ENCODE assay signal across 9 cellular contexts in the genomic region with DNA sequence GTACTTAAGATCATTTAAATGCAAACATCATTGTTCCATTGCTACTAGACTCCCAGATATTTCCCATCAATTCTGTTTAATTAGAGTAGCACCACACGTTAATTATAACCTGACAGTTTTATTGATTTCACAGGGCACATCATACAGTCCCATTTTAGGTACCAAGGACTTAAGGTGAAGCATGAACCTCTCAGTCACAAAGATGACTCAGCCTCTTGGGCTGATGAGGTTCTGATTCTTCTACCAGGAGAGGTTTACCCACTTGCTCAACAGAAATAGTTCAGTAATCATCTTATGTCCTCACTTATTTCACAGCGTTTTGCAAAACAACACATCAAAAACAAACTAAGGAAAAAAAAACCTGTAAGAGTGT.
DNase-seq lines count a peak whose midpoint lies in the region; ATAC-seq and TF ChIP-seq lines count a peak whose summit lies in the region.
"Had no signal": no experiment of that assay in that cellular context is flagged by ENCODE, and none has a peak within 500 bp of the region (broad histone marks: within the 10 kb centered on the region; RNA-seq: fewer than 3 reads in every experiment).

No MANE protein-coding gene starts in this region.

- TF ChIP-seq POLR2A in transverse colon (IDR thresholded peaks at IDR 0.05): no peak

- H3K27me3 ChIP-seq in ascending aorta (no peaks in the 10 kb centered on the region), left lung (no peaks in the 10 kb centered on the region), transverse colon (no peaks in the 10 kb centered on the region)

- peaks cover 9% of the 10 kb centered on the region for H3K36me3 Mint-ChIP-seq in activated T-cell treated with anti-CD3 and anti-CD28 coated beads, Interleukin-2, amount 50 U/mL, for 4 hours (ENCODE audit: insufficient read depth)

- H3K27me3 Mint-ChIP-seq in activated T-cell treated with anti-CD3 and anti-CD28 coated beads, Interleukin-2, amount 50 U/mL, for 4 hours (ENCODE audit: low read depth): no peaks in the 10 kb centered on the region

- H3K36me3 ChIP-seq in ascending aorta (no peaks in the 10 kb centered on the region), left lung (no peaks in the 10 kb centered on the region), transverse colon (no peaks in the 10 kb centered on the region)

- intact Hi-C loops in ascending aorta (cut with DNase I): loop anchor here (1.0 to 2.0 kb wide), 2 partner anchors 38 to 98 kb away; no protein-coding TSS in a partner anchor
- intact Hi-C loops in left lung (cut with DNase I): no loop called here
- intact Hi-C loops in transverse colon (cut with DNase I; ENCODE audit: low total_unique reads): no loop called here
- intact Hi-C loops in head of caudate nucleus (cut with DNase I): loop anchor here (10.0 kb wide), 1 partner anchor 98 kb away; a partner anchor contains a TSS

- no peak for TF ChIP-seq EP300 in transverse colon (IDR thresholded peaks at IDR 0.05; ENCODE audit: low read depth)

- no peak for TF ChIP-seq CTCF in ascending aorta (IDR thresholded peaks at IDR 0.05)
- TF ChIP-seq CTCF in left lung (IDR thresholded peaks at IDR 0.05): no peak
- TF ChIP-seq CTCF in transverse colon (IDR thresholded peaks at IDR 0.05): no peak

- H3K9me3 ChIP-seq in ascending aorta: no peaks in the 10 kb centered on the region
- no peaks in the 10 kb centered on the region for H3K9me3 ChIP-seq in left lung
- no peaks in the 10 kb centered on the region for H3K9me3 ChIP-seq in transverse colon

- peaks cover 96% of the 10 kb centered on the region for H3K4me1 Mint-ChIP-seq in activated T-cell treated with anti-CD3 and anti-CD28 coated beads, Interleukin-2, amount 50 U/mL, for 4 hours (ENCODE audit: low read depth)

- no peak for DNase-seq in activated T-cell treated with anti-CD3 and anti-CD28 coated beads, Interleukin-2, amount 50 U/mL, for 4 hours
- DNase-seq in activated T-cell treated with anti-CD3 and anti-CD28 coated beads for 4 hours (no peak), ascending aorta (ENCODE audit: low spot score in 2 of 2) (no peak), left lung (no peak), transverse colon (no peak), kidney glomerular epithelial cell (lab: John Stamatoyannopoulos, UW) (no peak), head of caudate nucleus (no peak), NCI-H1092 treated with DMSO at 0.1 percent for 48 hours (lab: John Stamatoyannopoulos, UW) (no peak)

- H3K27ac ChIP-seq in ascending aorta (peak overlapping the region; percentile 72 to 75), left lung (peak overlapping the region; percentile 19 to 69), transverse colon (peak overlapping the region; percentile 83 to 87 (median 84))

- peak overlapping the region; percentile 72 for H3K4me3 Mint-ChIP-seq in activated T-cell treated with anti-CD3 and anti-CD28 coated beads, Interleukin-2, amount 50 U/mL, for 4 hours
- H3K4me3 Mint-ChIP-seq: dendritic cell treated with granulocyte-macrophage colony-stimulating factor and Interleukin-4, amounts not matched to agents 40 ng/mL and 50 ng/mL, for 4 days had no signal

- in situ Hi-C loops in transverse colon (cut with MboI; ENCODE audit: low pct_ligation_motif_present in 1 of 4, low pct_unique_long_range_greater_than_20kb in 1 of 4, low sequenced_read_pairs in 3 of 4): no loop called here

- H3K4me1 ChIP-seq in ascending aorta: peaks cover 12 to 71% of the 10 kb centered on the region in 2 donors
- peaks cover 32 to 61% of the 10 kb centered on the region in 2 donors for H3K4me1 ChIP-seq in left lung
- H3K4me1 ChIP-seq in transverse colon: peaks cover 21 to 81% (median 33%) of the 10 kb centered on the region in 4 donors

- 47 to 49% methylated on average over 1 to 2 of the region's 2 CpGs for WGBS in transverse colon (ENCODE audit: low coverage in 1 of 2), 2 donors

- H3K4me3 ChIP-seq in ascending aorta: peak overlapping the region in 1 of 2 donors; percentile 53
- H3K4me3 ChIP-seq in left lung: no peak overlapping the region
- H3K4me3 ChIP-seq in transverse colon: peak overlapping the region in 1 of 4 donors; percentile 16

- H3K9me3 Mint-ChIP-seq in activated T-cell treated with anti-CD3 and anti-CD28 coated beads, Interleukin-2, amount 50 U/mL, for 4 hours: no peaks in the 10 kb centered on the region
- H3K9me3 Mint-ChIP-seq: dendritic cell treated with granulocyte-macrophage colony-stimulating factor and Interleukin-4, amounts not matched to agents 40 ng/mL and 50 ng/mL, for 4 days had no signal

- peak in 1 of 2 donors; percentile 16 for ATAC-seq in activated T-cell treated with anti-CD3 and anti-CD28 coated beads, Interleukin-2, amount 50 U/mL, for 4 hours
- peak; percentile 60 for ATAC-seq in left lung

Comparison
In these comparisons a context has a peak if more than half of its experiments do, and no peak if none do; other contexts are left out.
1. intact Hi-C loops: an anchor here in ascending aorta (1.0 to 2.0 kb wide) and head of caudate nucleus (10.0 kb wide); none called in left lung and transverse colon.